Comparison of ENCODE assay signal across 8 cellular contexts in genomic region chr1:6491480-6491962, GRCh38. TPM values are rescaled to one million over a fixed set of nuclear protein-coding genes. Genes with fewer than 3 reads are reported as not detected.
DNase-seq lines count a peak whose midpoint lies in the region; ATAC-seq, FAIRE-seq and TF ChIP-seq lines count a peak whose summit lies in the region.

PLEKHG5 (minus strand) TSS chr1:6491667; CDS start chr1:6477571, 14,096 bp downstream.

- DNase-seq in HK-2 (ENCODE audit: unreplicated experiment) (peak; percentile 83), activated B cell treated with CpG ODN at 0.5 μM for 24 hours (no peak), glomerular visceral epithelial cell (ENCODE audit: extremely low spot score) (peak; percentile 84), pancreas (no peak), posterior vena cava (ENCODE audit: low spot score) (no peak), NCI-H345 treated with DMSO at 0.1 percent for 48 hours (lab: John Stamatoyannopoulos, UW; ENCODE audit: unreplicated experiment) (no peak)

- H3K4me3 ChIP-seq in pancreas = peak within 1 kb of the TSS; percentile 48 to 83 (median 72)

- no peak for ATAC-seq in activated B cell treated with CpG ODN at 0.5 μM for 24 hours (ENCODE audit: low read depth)
- ATAC-seq in pancreas = no peak
- ATAC-seq in HG02678 (IDR thresholded peaks at IDR 0.05; ENCODE audit: unreplicated experiment) = no peak
- ATAC-seq in GM21367 (IDR thresholded peaks at IDR 0.05; ENCODE audit: unreplicated experiment) = no peak

- WGBS in pancreas, 2 donors = 61 to 68% methylated on average over 6 of the region's 6 CpGs

- CTCF ChIA-PET in activated B cell treated with CpG ODN at 0.5 μM for 24 hours (lab: Charles Lee) = interaction anchor here (1.0 to 1.8 kb wide), 3 partner anchors 54 to 155 kb away, joined by 3 to 4 read pairs (median 3); no protein-coding TSS in a partner anchor

- FAIRE-seq in pancreas (lab: Jason Lieb, UNC) = no peak

- no peaks in the 10 kb centered on the region for H3K4me1 ChIP-seq in pancreas

- POLR2A ChIA-PET in activated B cell treated with CpG ODN at 0.5 μM for 24 hours (lab: Charles Lee) = interaction anchor here (0.7 kb wide), 1 partner anchor 109 kb away, joined by 3 read pairs; no protein-coding TSS in a partner anchor

- H3K9me3 ChIP-seq in pancreas = no peaks in the 10 kb centered on the region

- H3K36me3 ChIP-seq in pancreas = no peaks in the 10 kb centered on the region

- peaks cover 6% of the 10 kb centered on the region for H3K27me3 Mint-ChIP-seq in activated B cell treated with CpG ODN at 0.5 μM for 24 hours

- H3K4me1 Mint-ChIP-seq in activated B cell treated with CpG ODN at 0.5 μM for 24 hours = peaks cover 9% of the 10 kb centered on the region

- H3K4me3 Mint-ChIP-seq in activated B cell treated with CpG ODN at 0.5 μM for 24 hours = peak within 1 kb of the TSS; percentile 77

- intact Hi-C loops in activated B cell treated with CpG ODN at 0.5 μM for 24 hours (cut with micrococcal nuclease) (loop anchor here (5.0 kb wide), 1 partner anchor 136 kb away; no protein-coding TSS in a partner anchor), pancreas (cut with DNase I) (no loop called here), posterior vena cava (cut with DNase I) (no loop called here)

- no peaks in the 10 kb centered on the region for H3K9me3 Mint-ChIP-seq in activated B cell treated with CpG ODN at 0.5 μM for 24 hours

- H3K27me3 ChIP-seq in pancreas = no peaks in the 10 kb centered on the region

- H3K36me3 Mint-ChIP-seq in activated B cell treated with CpG ODN at 0.5 μM for 24 hours (ENCODE audit: low read depth) = no peaks in the 10 kb centered on the region

- H3K27ac ChIP-seq in pancreas = peak within 1 kb of the TSS; percentile 59 to 81 (median 72)

- TF ChIP-seq CTCF in activated B cell treated with CpG ODN at 0.5 μM for 24 hours (IDR thresholded peaks at IDR 0.05) (no peak), pancreas (IDR thresholded peaks at IDR 0.05) (no peak)

- peak within 1 kb of the TSS; percentile 5 for H3K27ac Mint-ChIP-seq in activated B cell treated with CpG ODN at 0.5 μM for 24 hours

RNA-seq across cellular contexts. Expression of gene PLEKHG5, which starts in this region (rescaled TPM):
- total RNA-seq in activated B cell treated with CpG ODN at 0.5 μM for 24 hours (0.22 and 0.27 TPM in 2 replicates), pancreas (1 to 10 TPM; 1.5 to 3.9 (median 2.6) TPM), posterior vena cava (10 to 100 TPM in 1 of 2 donors, 1 to 10 TPM in 1; 8.9 to 13.0 TPM)
- polyA plus RNA-seq in pancreas = 1 to 10 TPM; 6.2 to 7.3 TPM

Comparison
In these comparisons a context has a peak if more than half of its experiments do, and no peak if none do; other contexts are left out.
1. DNase-seq: peak in HK-2 (single experiment) and glomerular visceral epithelial cell (single experiment); none in activated B cell treated with CpG ODN at 0.5 μM for 24 hours (single experiment), pancreas (0 of 6), posterior vena cava (single experiment) and NCI-H345 treated with DMSO at 0.1 percent for 48 hours (single experiment).